8 cellular contexts compared by ENCODE assay signal in genomic region chr1:143729451-143730111, GRCh38.
DNase-seq lines count a peak whose midpoint lies in the region; ATAC-seq, FAIRE-seq and TF ChIP-seq lines count a peak whose summit lies in the region.
"Not testable (repeated sequence)": the region's sequence is repeated elsewhere in the genome, so short reads cannot be mapped to it uniquely, and the experiment has no call there.

No MANE protein-coding gene starts in this region.

- H3K4me3 ChIP-seq in BE2C (ENCODE audit: low read depth, low read length); astrocyte (ENCODE audit: insufficient read depth, low read depth, low read length): not testable (repeated sequence)

- not testable (repeated sequence) for H3K79me2 ChIP-seq in astrocyte (ENCODE audit: insufficient read depth, low read length)

- ATAC-seq in GM19025 (IDR thresholded peaks at IDR 0.05; ENCODE audit: low read depth, unreplicated experiment) (peak; percentile 64), HG02623 (IDR thresholded peaks at IDR 0.05; ENCODE audit: unreplicated experiment) (peak; percentile 59), HG03521 (IDR thresholded peaks at IDR 0.05; ENCODE audit: unreplicated experiment) (peak; percentile 62)

- H3K27me3 Mint-ChIP-seq in astrocyte (ENCODE audit: low read depth, unreplicated experiment) = not testable (repeated sequence)

- peak overlapping the region; percentile 95 for H3K27ac Mint-ChIP-seq in astrocyte (ENCODE audit: unreplicated experiment)

- H3K27me3 ChIP-seq in BE2C; astrocyte (ENCODE audit: insufficient read depth, low read length): not testable (repeated sequence)

- not testable (repeated sequence) for H3K36me3 ChIP-seq in BE2C; astrocyte (ENCODE audit: insufficient read depth, low read length)

- not testable (repeated sequence) for H3K27ac ChIP-seq in astrocyte (ENCODE audit: low read depth, low read length)

- not testable (repeated sequence) for H2AFZ ChIP-seq in astrocyte (ENCODE audit: low read depth, low read length)

- H3K9me3 ChIP-seq in BE2C; astrocyte (ENCODE audit: insufficient read depth, low read depth, low read length): not testable (repeated sequence)

- not testable (repeated sequence) for H4K20me1 ChIP-seq in astrocyte (ENCODE audit: insufficient read depth, low read length)

- H3K36me3 Mint-ChIP-seq in astrocyte (ENCODE audit: low read depth, unreplicated experiment) = not testable (repeated sequence)

- H3K9me3 Mint-ChIP-seq in astrocyte (ENCODE audit: unreplicated experiment) = not testable (repeated sequence)

- not testable (repeated sequence) for H3K4me1 Mint-ChIP-seq in astrocyte (ENCODE audit: low read depth, unreplicated experiment)

- not testable (repeated sequence) for H3K4me3 Mint-ChIP-seq in astrocyte (ENCODE audit: unreplicated experiment)

- not testable (repeated sequence) for H3K4me1 ChIP-seq in BE2C; astrocyte (ENCODE audit: insufficient read depth, low read length)

- not testable (repeated sequence) for H3K9ac ChIP-seq in astrocyte (ENCODE audit: low read length)

- not testable (repeated sequence) for H3K4me2 ChIP-seq in astrocyte (ENCODE audit: low read length)

- FAIRE-seq in astrocyte (lab: Jason Lieb, UNC) = not testable (repeated sequence)

- DNase-seq in BE2C = peak; percentile 45
- peak in 3 of 5 experiments; percentile 37 to 51 (median 44) for DNase-seq in T-helper 2 cell
- DNase-seq in astrocyte (ENCODE audit: low read depth) = not testable (repeated sequence)
- peak; percentile 9 for DNase-seq in iris pigment epithelial cell (ENCODE audit: low read depth)
- peak; percentile 5 to 17 for DNase-seq in stimulated activated CD4-positive, alpha-beta T cell treated with anti-CD3 and anti-CD28 coated beads, Interleukin-12 subunit alpha, Interleukin-12 subunit beta, amount 100 ng/mL, for 24 hours (ENCODE audit: low read depth in 2 of 2)

- TF ChIP-seq CTCF in BE2C (IDR thresholded peaks at IDR 0.05; ENCODE audit: low read depth, low read length); astrocyte (IDR thresholded peaks at IDR 0.05; ENCODE audit: insufficient read depth, low read depth, low read length): not testable (repeated sequence)
